9 cellular contexts compared by ENCODE assay signal in genomic region chr14:19878029-19878642, GRCh38. TPM values are rescaled to one million over a fixed set of nuclear protein-coding genes. Genes with fewer than 3 reads are reported as not detected.
DNase-seq lines count a peak whose midpoint lies in the region; ATAC-seq and TF ChIP-seq lines count a peak whose summit lies in the region.
"Had no signal": no experiment of that assay in that cellular context is flagged by ENCODE, and none has a peak within 500 bp of the region (broad histone marks: within the 10 kb centered on the region; RNA-seq: fewer than 3 reads in every experiment).

No MANE protein-coding gene starts in this region.

- H3K4me2 ChIP-seq in OCI-LY3 (ENCODE audit: low read length): no peak overlapping the region

- no peaks in the 10 kb centered on the region for H3K9me3 Mint-ChIP-seq in effector memory CD8-positive, alpha-beta T cell

- H3K27ac Mint-ChIP-seq in effector memory CD8-positive, alpha-beta T cell: no peak overlapping the region

- no peaks in the 10 kb centered on the region for H4K20me1 ChIP-seq in OCI-LY3 (ENCODE audit: insufficient read depth, low read length)

- no peak overlapping the region for H3K27ac ChIP-seq in left ventricle myocardium inferior (replicated peaks)
- no peak overlapping the region for H3K27ac ChIP-seq in right atrium auricular region
- no peak overlapping the region for H3K27ac ChIP-seq in OCI-LY3 (ENCODE audit: low read length)
- no peak overlapping the region for H3K27ac ChIP-seq in upper lobe of left lung
- H3K27ac ChIP-seq in gastroesophageal sphincter: no peak overlapping the region

- DNase-seq in left ventricle myocardium inferior: no peak
- no peak for DNase-seq in right atrium auricular region (ENCODE audit: low spot score)
- DNase-seq in fibroblast of peridontal ligament (ENCODE audit: extremely low read depth): peak; percentile 0
- no peak for DNase-seq in upper lobe of left lung
- no peak for DNase-seq in effector memory CD8-positive, alpha-beta T cell
- DNase-seq: NCI-H510A had no signal

- H3K27me3 Mint-ChIP-seq in effector memory CD8-positive, alpha-beta T cell: no peaks in the 10 kb centered on the region

- H3K9ac ChIP-seq in OCI-LY3 (ENCODE audit: low read length): no peak overlapping the region

- H3K4me3 ChIP-seq in left ventricle myocardium inferior (no peak overlapping the region), right atrium auricular region (no peak overlapping the region), OCI-LY3 (ENCODE audit: low read length) (no peak overlapping the region), upper lobe of left lung (no peak overlapping the region), gastroesophageal sphincter (no peak overlapping the region)

- no peaks in the 10 kb centered on the region for H3K4me1 Mint-ChIP-seq in effector memory CD8-positive, alpha-beta T cell (ENCODE audit: low read depth in 2 of 2)

- no peak for ATAC-seq in upper lobe of left lung (ENCODE audit: low FRiP score in 2 of 2)
- ATAC-seq in GM21360 (IDR thresholded peaks at IDR 0.05; ENCODE audit: unreplicated experiment): no peak
- no peak for ATAC-seq in effector memory CD8-positive, alpha-beta T cell (replicated peaks)
- no peak for ATAC-seq in gastroesophageal sphincter

- intact Hi-C loops in left ventricle myocardium inferior (cut with micrococcal nuclease): no loop called here

- H3K4me1 ChIP-seq in left ventricle myocardium inferior: no peaks in the 10 kb centered on the region
- H3K4me1 ChIP-seq in right atrium auricular region: no peaks in the 10 kb centered on the region
- H3K4me1 ChIP-seq in OCI-LY3 (ENCODE audit: low read length): no peaks in the 10 kb centered on the region
- H3K4me1 ChIP-seq in upper lobe of left lung: no peaks in the 10 kb centered on the region
- no peaks in the 10 kb centered on the region for H3K4me1 ChIP-seq in gastroesophageal sphincter

- H3K79me2 ChIP-seq in OCI-LY3 (ENCODE audit: low read length): no peaks in the 10 kb centered on the region

- TF ChIP-seq POLR2A in upper lobe of left lung (IDR thresholded peaks at IDR 0.05) (no peak), gastroesophageal sphincter (IDR thresholded peaks at IDR 0.05) (no peak)

- H3K27me3 ChIP-seq in left ventricle myocardium inferior (ENCODE audit: low read depth) (no peaks in the 10 kb centered on the region), right atrium auricular region (no peaks in the 10 kb centered on the region), OCI-LY3 (ENCODE audit: low read depth, low read length) (peaks cover 5% of the 10 kb centered on the region; the same call in 1 of the 2 replicates), upper lobe of left lung (no peaks in the 10 kb centered on the region), gastroesophageal sphincter (no peaks in the 10 kb centered on the region)

- H3K4me3 Mint-ChIP-seq in effector memory CD8-positive, alpha-beta T cell: no peak overlapping the region

- H3K9me3 ChIP-seq in left ventricle myocardium inferior (replicated peaks) (peaks cover 8% of the 10 kb centered on the region), right atrium auricular region (peaks cover 0 to 5% of the 10 kb centered on the region in 2 donors), OCI-LY3 (ENCODE audit: insufficient read depth, low read length) (no peaks in the 10 kb centered on the region), upper lobe of left lung (no peaks in the 10 kb centered on the region), gastroesophageal sphincter (no peaks in the 10 kb centered on the region)

- TF ChIP-seq EP300 in upper lobe of left lung (IDR thresholded peaks at IDR 0.05): no peak
- TF ChIP-seq EP300 in gastroesophageal sphincter (IDR thresholded peaks at IDR 0.05): no peak

- TF ChIP-seq CTCF in left ventricle myocardium inferior (IDR thresholded peaks at IDR 0.05; ENCODE audit: borderline replicate concordance) (peak; percentile 47), right atrium auricular region (IDR thresholded peaks at IDR 0.05) (peak in 1 of 2 donors; percentile 59), OCI-LY3 (IDR thresholded peaks at IDR 0.05; ENCODE audit: low read depth, low read length) (peak; percentile 82), upper lobe of left lung (IDR thresholded peaks at IDR 0.05) (peak in 4 of 6 experiments; percentile 22 to 60 (median 31)), gastroesophageal sphincter (IDR thresholded peaks at IDR 0.05) (peak in 1 of 4 experiments; percentile 29)

- H3K36me3 Mint-ChIP-seq in effector memory CD8-positive, alpha-beta T cell (ENCODE audit: insufficient read depth): no peaks in the 10 kb centered on the region

- H2AFZ ChIP-seq in OCI-LY3 (ENCODE audit: low read depth, low read length): no peak overlapping the region

- H3K36me3 ChIP-seq in left ventricle myocardium inferior: no peaks in the 10 kb centered on the region
- H3K36me3 ChIP-seq in right atrium auricular region: no peaks in the 10 kb centered on the region
- H3K36me3 ChIP-seq in OCI-LY3 (replicated peaks; ENCODE audit: low read depth, low read length): no peaks in the 10 kb centered on the region
- no peaks in the 10 kb centered on the region for H3K36me3 ChIP-seq in upper lobe of left lung
- no peaks in the 10 kb centered on the region for H3K36me3 ChIP-seq in gastroesophageal sphincter

RNA-seq across cellular contexts. Expression of gene OR4K2, which starts 3.2 kb away (rescaled TPM):
- not detected for total RNA-seq in left ventricle myocardium inferior
- total RNA-seq in right atrium auricular region: not detected
- total RNA-seq in upper lobe of left lung: not detected
- total RNA-seq in gastroesophageal sphincter: not detected

RNA-seq across cellular contexts. Expression of gene OR4K5, which starts 42.3 kb away (rescaled TPM):
- not detected for total RNA-seq in left ventricle myocardium inferior
- total RNA-seq in right atrium auricular region: not detected
- not detected for total RNA-seq in upper lobe of left lung
- not detected for total RNA-seq in gastroesophageal sphincter

RNA-seq across cellular contexts. Expression of gene OR4K1, which starts 52.6 kb away (rescaled TPM):
- total RNA-seq in left ventricle myocardium inferior (not detected), right atrium auricular region (not detected), upper lobe of left lung (not detected), gastroesophageal sphincter (not detected)
